Comparison of ENCODE assay signal across 24 cellular contexts in the genomic region with DNA sequence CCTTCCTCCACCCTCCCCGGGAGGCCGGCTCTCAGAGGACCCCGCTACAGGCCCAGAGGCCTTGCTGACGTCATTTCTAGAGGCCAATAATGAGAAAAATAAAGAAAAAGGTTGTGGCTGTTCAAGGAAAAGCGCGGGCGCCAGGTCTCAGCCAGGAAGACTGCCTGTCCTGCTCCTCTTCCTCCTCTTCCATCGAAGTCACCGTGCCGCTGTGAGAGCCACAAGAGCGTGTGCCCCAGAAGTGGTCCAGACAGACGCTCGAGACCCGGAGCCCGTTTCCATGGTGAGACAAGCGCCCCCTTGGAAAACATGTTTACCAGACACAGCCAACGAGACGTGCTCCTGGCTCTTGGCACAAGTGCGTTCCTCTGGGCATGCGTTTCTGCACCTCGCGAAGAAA.
DNase-seq lines count a peak whose midpoint lies in the region; ATAC-seq and TF ChIP-seq lines count a peak whose summit lies in the region.
"Had no signal": no experiment of that assay in that cellular context is flagged by ENCODE, and none has a peak within 500 bp of the region (broad histone marks: within the 10 kb centered on the region; RNA-seq: fewer than 3 reads in every experiment).

No MANE protein-coding gene starts in this region.

- peaks cover 26% of the 10 kb centered on the region for H3K36me3 Mint-ChIP-seq in WTC11
- peaks cover 41 to 56% of the 10 kb centered on the region in 2 donors for H3K36me3 Mint-ChIP-seq in stimulated activated naive B cell treated with anti-CD40 and anti-IgM and Interleukin-4, amounts not matched to agents 10 μg/mL and 1 μg/mL and 100 μg/mL, for 72 hours

- no peaks in the 10 kb centered on the region for H3K4me1 Mint-ChIP-seq in WTC11
- no peaks in the 10 kb centered on the region for H3K4me1 Mint-ChIP-seq in stimulated activated naive B cell treated with anti-CD40 and anti-IgM and Interleukin-4, amounts not matched to agents 10 μg/mL and 1 μg/mL and 100 μg/mL, for 72 hours
- H3K4me1 Mint-ChIP-seq: activated CD4-positive, alpha-beta T cell treated with anti-CD3 and anti-CD28 coated beads, Interleukin-2, amount 10 ng/mL, durations not matched to agents 7 days and 5 days had no signal

- peak overlapping the region; percentile 85 for H3K27ac Mint-ChIP-seq in WTC11
- H3K27ac Mint-ChIP-seq in stimulated activated naive B cell treated with anti-CD40 and anti-IgM and Interleukin-4, amounts not matched to agents 10 μg/mL and 1 μg/mL and 100 μg/mL, for 72 hours: peak overlapping the region; percentile 20
- H3K27ac Mint-ChIP-seq: activated CD4-positive, alpha-beta T cell treated with anti-CD3 and anti-CD28 coated beads, Interleukin-2, amount 10 ng/mL, durations not matched to agents 7 days and 5 days; activated T-helper 2 cell treated with anti-CD3 and anti-CD28 coated beads, Interferon-gamma antibody, Interleukin-2, Interleukin-4, amounts not matched to agents 10 μg/mL and 5 μg/mL and 100 μg/mL, durations not matched to agents 14 hours and 24 hours and 36 hours had no signal

- ATAC-seq in left cardiac atrium: no peak
- ATAC-seq in WTC11: no peak
- ATAC-seq in left lung: no peak
- ATAC-seq in stimulated activated naive B cell treated with anti-CD40 and anti-IgM and Interleukin-4, amounts not matched to agents 10 μg/mL and 1 μg/mL and 100 μg/mL, for 72 hours (replicated peaks): no peak
- no peak for ATAC-seq in HG03025 (IDR thresholded peaks at IDR 0.05; ENCODE audit: low FRiP score, unreplicated experiment)
- ATAC-seq: GM12878, lower lobe of right lung had no signal

- H3K27ac ChIP-seq in left lung: no peak overlapping the region
- H3K27ac ChIP-seq: breast epithelium, colonic mucosa, esophagus squamous epithelium, lower lobe of right lung, neutrophil, SJSA1, thoracic aorta had no signal

- peak; percentile 59 for DNase-seq in cardiac septum (ENCODE audit: low spot score)
- no peak for DNase-seq in left cardiac atrium
- no peak for DNase-seq in WTC11 (ENCODE audit: low spot score)
- peak; percentile 22 to 41 for DNase-seq in left lung
- no peak for DNase-seq in stimulated activated naive B cell treated with anti-CD40 and anti-IgM and Interleukin-4, amounts not matched to agents 10 μg/mL and 1 μg/mL and 100 μg/mL, for 72 hours
- no peak for DNase-seq in effector CD8-positive, alpha-beta T cell (lab: John Stamatoyannopoulos, UW)
- DNase-seq in NCI-H2029 treated with DMSO at 0.1 percent for 48 hours (lab: John Stamatoyannopoulos, UW): no peak
- DNase-seq: activated CD4-positive, alpha-beta T cell treated with anti-CD3 and anti-CD28 coated beads, Interleukin-2, amount 10 ng/mL, durations not matched to agents 7 days and 5 days; C1 segment of cervical spinal cord; Calu3; colonic mucosa; esophagus squamous epithelium; hippocampal formation; lower lobe of right lung; NCI-H1694; NCI-H526 treated with DMSO at 0.1 percent for 48 hours had no signal

- peaks cover 0 to 64% of the 10 kb centered on the region in 2 donors for H3K36me3 ChIP-seq in left lung
- H3K36me3 ChIP-seq: colonic mucosa, HAP-1 had no signal

- peaks cover 0 to 3% of the 10 kb centered on the region in 2 donors for H3K4me1 ChIP-seq in left lung
- H3K4me1 ChIP-seq: breast epithelium, colonic mucosa, esophagus squamous epithelium, lower lobe of right lung, SJSA1 had no signal

- no peak overlapping the region for H3K4me3 Mint-ChIP-seq in WTC11
- H3K4me3 Mint-ChIP-seq in stimulated activated naive B cell treated with anti-CD40 and anti-IgM and Interleukin-4, amounts not matched to agents 10 μg/mL and 1 μg/mL and 100 μg/mL, for 72 hours: no peak overlapping the region
- H3K4me3 Mint-ChIP-seq: activated CD4-positive, alpha-beta T cell treated with anti-CD3 and anti-CD28 coated beads, Interleukin-2, amount 10 ng/mL, durations not matched to agents 7 days and 5 days had no signal

- no peak for TF ChIP-seq CTCF in WTC11 (IDR thresholded peaks at IDR 0.05)
- no peak for TF ChIP-seq CTCF in left lung (IDR thresholded peaks at IDR 0.05)

- H3K4me3 ChIP-seq in left lung: no peak overlapping the region
- H3K4me3 ChIP-seq: breast epithelium, colonic mucosa, esophagus squamous epithelium, GM12878, HAP-1, lower lobe of right lung, SJSA1, thoracic aorta had no signal

- H3K9me3 Mint-ChIP-seq in WTC11: 0 out of 2 replicates have a peak, but pooled peaks cover 3% of the 10 kb centered on the region
- peaks cover 4% of the 10 kb centered on the region in 2 donors for H3K9me3 Mint-ChIP-seq in stimulated activated naive B cell treated with anti-CD40 and anti-IgM and Interleukin-4, amounts not matched to agents 10 μg/mL and 1 μg/mL and 100 μg/mL, for 72 hours

- H3K27me3 ChIP-seq in left lung: no peaks in the 10 kb centered on the region
- H3K27me3 ChIP-seq: breast epithelium, colonic mucosa, esophagus squamous epithelium, neutrophil, SJSA1 had no signal

- intact Hi-C loops in cardiac septum (cut with DNase I) (no loop called here), left cardiac atrium (cut with DNase I) (no loop called here), left lung (cut with DNase I) (no loop called here)

- CTCF ChIA-PET in WTC11 (lab: Charles Lee): no interaction called here

- H3K27me3 Mint-ChIP-seq in WTC11 (ENCODE audit: low read depth): no peaks in the 10 kb centered on the region
- no peaks in the 10 kb centered on the region for H3K27me3 Mint-ChIP-seq in stimulated activated naive B cell treated with anti-CD40 and anti-IgM and Interleukin-4, amounts not matched to agents 10 μg/mL and 1 μg/mL and 100 μg/mL, for 72 hours
- H3K27me3 Mint-ChIP-seq: activated CD4-positive, alpha-beta T cell treated with anti-CD3 and anti-CD28 coated beads, Interleukin-2, amount 10 ng/mL, durations not matched to agents 7 days and 5 days had no signal

- POLR2A ChIA-PET in WTC11 (lab: Charles Lee): no interaction called here

- peaks cover 0 to 6% of the 10 kb centered on the region in 2 donors for H3K9me3 ChIP-seq in left lung
- H3K9me3 ChIP-seq: colonic mucosa, HAP-1, neutrophil, thoracic aorta had no signal

TF ChIP-seq in WTC11, 78 proteins besides CTCF, POLR2A, EP300 and RAD21:
- no peak for TF ChIP-seq KAT7 (CRISPR knock-in tag; IDR thresholded peaks at IDR 0.05; ENCODE audit: borderline replicate concordance)
- TF ChIP-seq ZNF512 (CRISPR knock-in tag; IDR thresholded peaks at IDR 0.05; ENCODE audit: borderline replicate concordance): no peak
- no peak for TF ChIP-seq ZNF232 (CRISPR knock-in tag; IDR thresholded peaks at IDR 0.05)
- TF ChIP-seq IRF1 (CRISPR knock-in tag; IDR thresholded peaks at IDR 0.05): no peak
- TF ChIP-seq ATF1 (CRISPR knock-in tag; IDR thresholded peaks at IDR 0.05): no peak
- no peak for TF ChIP-seq MYBL2 (CRISPR knock-in tag; IDR thresholded peaks at IDR 0.05)
- TF ChIP-seq ZNF423 (CRISPR knock-in tag; IDR thresholded peaks at IDR 0.05): no peak

Comparison
In these comparisons a context has a peak if more than half of its experiments do, and no peak if none do; other contexts are left out.
1. DNase-seq: peak in cardiac septum (single experiment) and left lung (2 of 2); none in left cardiac atrium (single experiment), WTC11 (single experiment), stimulated activated naive B cell treated with anti-CD40 and anti-IgM and Interleukin-4, amounts not matched to agents 10 μg/mL and 1 μg/mL and 100 μg/mL, for 72 hours (single experiment), effector CD8-positive, alpha-beta T cell (single experiment) and NCI-H2029 treated with DMSO at 0.1 percent for 48 hours (single experiment).